In the genomic region with DNA sequence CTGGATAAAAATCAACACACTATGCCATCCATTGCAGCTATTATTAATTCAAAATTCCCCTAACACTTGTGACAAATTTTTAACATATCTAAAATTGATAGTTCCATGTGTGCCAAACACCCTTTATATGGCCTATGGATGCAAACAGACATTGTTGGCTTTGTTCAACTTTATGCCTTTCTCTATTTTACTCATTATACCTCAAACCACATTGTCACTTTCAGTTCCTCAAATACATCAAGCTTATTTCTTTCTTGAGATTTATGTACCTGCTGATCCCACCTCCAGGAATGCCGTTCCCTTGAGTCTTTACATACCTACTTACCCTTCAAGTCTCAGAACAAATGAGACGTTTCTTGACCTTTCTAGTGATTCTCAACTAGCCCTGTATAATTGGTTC, we compare ENCODE assay signal across 14 cellular contexts.
DNase-seq lines count a peak whose midpoint lies in the region; ATAC-seq and TF ChIP-seq lines count a peak whose summit lies in the region.
"Had no signal": no experiment of that assay in that cellular context is flagged by ENCODE, and none has a peak within 500 bp of the region (broad histone marks: within the 10 kb centered on the region; RNA-seq: fewer than 3 reads in every experiment).

No MANE protein-coding gene starts in this region.

- TF ChIP-seq CTCF in OCI-LY7 (conservative IDR thresholded peaks at IDR 0.05; ENCODE audit: low read length), result no peak

- BruUV-seq in OCI-LY7 (replicated peaks; lab: Mats Ljungman, UMichigan), result no TSS peak

- H3K36me3 Mint-ChIP-seq in activated T-cell treated with anti-CD3 and anti-CD28 coated beads, Interleukin-2, amount 50 U/mL, for 72 hours (ENCODE audit: insufficient read depth in 2 of 2), result peaks cover 0 to 1% of the 10 kb centered on the region in 2 donors

- H3K4me2 ChIP-seq in OCI-LY7 (ENCODE audit: low read length), result no peak overlapping the region

- no peak overlapping the region for H3K4me3 ChIP-seq in OCI-LY7 (ENCODE audit: low read depth, low read length, poor library complexity, severe bottlenecking)
- H3K4me3 ChIP-seq: heart left ventricle, lung had no signal

- H4K20me1 ChIP-seq in OCI-LY7 (ENCODE audit: insufficient read depth, low read length), result no peaks in the 10 kb centered on the region

- no peak overlapping the region for H3K4me3 Mint-ChIP-seq in activated T-cell treated with anti-CD3 and anti-CD28 coated beads, Interleukin-2, amount 50 U/mL, for 72 hours
- H3K4me3 Mint-ChIP-seq: CD4-positive, alpha-beta memory T cell; endodermal cell had no signal

- no peaks in the 10 kb centered on the region for H3K4me1 ChIP-seq in OCI-LY7 (ENCODE audit: insufficient read depth, low read length, poor library complexity, severe bottlenecking)

- H3K36me3 ChIP-seq in OCI-LY7 (ENCODE audit: insufficient read depth, low read length), result no peaks in the 10 kb centered on the region
- H3K36me3 ChIP-seq: heart left ventricle had no signal

- DNase-seq in OCI-LY7 (ENCODE audit: low spot score) (peak; percentile 3), glomerular visceral epithelial cell (ENCODE audit: extremely low spot score) (no peak), NCI-H510A treated with DMSO at 0.1 percent for 48 hours (lab: John Stamatoyannopoulos, UW) (no peak), hypothalamus (lab: John Stamatoyannopoulos, UW) (no peak)
- DNase-seq in activated T-cell treated with anti-CD3 and anti-CD28 coated beads, Interleukin-2, amount 50 U/mL, for 72 hours, result no peak
- DNase-seq: activated CD8-positive, alpha-beta memory T cell treated with anti-CD3 and anti-CD28 coated beads, Interleukin-2, amount 50 U/mL, for 4 hours; CD4-positive, alpha-beta memory T cell; endodermal cell; heart left ventricle; NCI-H187 had no signal

- CTCF ChIA-PET in OCI-LY7 (lab: Charles Lee; ENCODE audit: unreplicated experiment), result no interaction called here

- ATAC-seq in GM18870 (IDR thresholded peaks at IDR 0.05; ENCODE audit: unreplicated experiment) (peak; percentile 99), GM21528 (IDR thresholded peaks at IDR 0.05; ENCODE audit: low FRiP score, unreplicated experiment) (peak; percentile 99), HG03060 (IDR thresholded peaks at IDR 0.05; ENCODE audit: low read depth, unreplicated experiment) (peak; percentile 99)
- ATAC-seq in activated T-cell treated with anti-CD3 and anti-CD28 coated beads, Interleukin-2, amount 50 U/mL, for 72 hours (replicated peaks in 1 of 2), result no peak
- ATAC-seq: heart left ventricle had no signal

- no peak overlapping the region for H3K27ac Mint-ChIP-seq in activated T-cell treated with anti-CD3 and anti-CD28 coated beads, Interleukin-2, amount 50 U/mL, for 72 hours
- H3K27ac Mint-ChIP-seq: CD4-positive, alpha-beta memory T cell; endodermal cell had no signal

- POLR2A ChIA-PET in OCI-LY7 (lab: Charles Lee), result interaction anchor here (0.9 kb wide), 1 partner anchor 612 kb away, joined by 3 read pairs; no protein-coding TSS in a partner anchor

- H3K9me2 ChIP-seq in OCI-LY7 (ENCODE audit: insufficient read depth, low read length), result no peaks in the 10 kb centered on the region

- peaks cover 0 to 1% of the 10 kb centered on the region in 2 donors for H3K9me3 Mint-ChIP-seq in activated T-cell treated with anti-CD3 and anti-CD28 coated beads, Interleukin-2, amount 50 U/mL, for 72 hours

- H3K9me3 ChIP-seq in OCI-LY7 (ENCODE audit: low read length), result no peaks in the 10 kb centered on the region
- H3K9me3 ChIP-seq: heart left ventricle had no signal

- intact Hi-C loops in OCI-LY7 (cut with micrococcal nuclease; ENCODE audit: unreplicated experiment), result no loop called here

- no peaks in the 10 kb centered on the region for H3K79me2 ChIP-seq in OCI-LY7 (ENCODE audit: insufficient read depth, low read depth, low read length)

- H3K27ac ChIP-seq in OCI-LY7 (ENCODE audit: low read depth, low read length, poor library complexity, severe bottlenecking), result no peak overlapping the region
- H3K27ac ChIP-seq: heart left ventricle had no signal

- H2AFZ ChIP-seq in OCI-LY7 (ENCODE audit: low read length), result no peak overlapping the region

- peaks cover 8% of the 10 kb centered on the region for H3K27me3 Mint-ChIP-seq in activated T-cell treated with anti-CD3 and anti-CD28 coated beads, Interleukin-2, amount 50 U/mL, for 72 hours (ENCODE audit: low read depth)
- H3K27me3 Mint-ChIP-seq: CD4-positive, alpha-beta memory T cell had no signal

- no peaks in the 10 kb centered on the region for H3K4me1 Mint-ChIP-seq in activated T-cell treated with anti-CD3 and anti-CD28 coated beads, Interleukin-2, amount 50 U/mL, for 72 hours (ENCODE audit: low read depth)
- H3K4me1 Mint-ChIP-seq: CD4-positive, alpha-beta memory T cell; endodermal cell had no signal

Comparison
In these comparisons a context has a peak if more than half of its experiments do, and no peak if none do; other contexts are left out.
1. ATAC-seq: peak in GM18870 (single experiment), GM21528 (single experiment) and HG03060 (single experiment); none in activated T-cell treated with anti-CD3 and anti-CD28 coated beads, Interleukin-2, amount 50 U/mL, for 72 hours (0 of 2).